19 cellular contexts compared by ENCODE assay signal in the genomic region with DNA sequence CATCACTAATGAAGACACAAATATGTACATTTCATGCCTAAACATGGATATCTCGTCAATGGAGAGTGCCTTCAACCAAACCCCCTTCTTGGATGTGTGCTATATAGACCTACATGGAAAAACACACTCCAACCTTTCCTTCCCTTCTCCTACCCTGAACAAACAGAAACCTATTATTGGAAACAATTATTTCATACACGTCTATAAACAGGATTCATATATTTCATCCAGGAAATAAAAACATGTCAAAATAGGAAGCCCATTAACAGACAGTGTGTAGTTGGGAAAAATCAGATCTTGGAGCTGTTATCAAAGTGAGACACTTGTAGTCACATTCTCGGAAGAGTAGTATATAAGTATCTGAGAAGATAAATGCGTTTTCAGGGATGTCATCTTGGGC.
DNase-seq lines count a peak whose midpoint lies in the region; ATAC-seq and TF ChIP-seq lines count a peak whose summit lies in the region.
"Had no signal": no experiment of that assay in that cellular context is flagged by ENCODE, and none has a peak within 500 bp of the region (broad histone marks: within the 10 kb centered on the region; RNA-seq: fewer than 3 reads in every experiment).

No MANE protein-coding gene starts in this region.

- H3K27ac Mint-ChIP-seq in stimulated activated naive CD8-positive, alpha-beta T cell treated with anti-CD3 and anti-CD28 coated beads, Interleukin-15, Interleukin-2, amounts not matched to agents 100 ng/mL and 50 ng/mL, for 24 hours, result peak overlapping the region; percentile 92
- no peak overlapping the region for H3K27ac Mint-ChIP-seq in natural killer cell

- peaks cover 52% of the 10 kb centered on the region for H3K4me1 Mint-ChIP-seq in stimulated activated naive CD8-positive, alpha-beta T cell treated with anti-CD3 and anti-CD28 coated beads, Interleukin-15, Interleukin-2, amounts not matched to agents 100 ng/mL and 50 ng/mL, for 24 hours (ENCODE audit: low read depth)
- peaks cover 15 to 21% of the 10 kb centered on the region in 2 donors for H3K4me1 Mint-ChIP-seq in natural killer cell

- peaks cover 14% of the 10 kb centered on the region for H3K9me3 Mint-ChIP-seq in stimulated activated naive CD8-positive, alpha-beta T cell treated with anti-CD3 and anti-CD28 coated beads, Interleukin-15, Interleukin-2, amounts not matched to agents 100 ng/mL and 50 ng/mL, for 24 hours
- no peaks in the 10 kb centered on the region for H3K9me3 Mint-ChIP-seq in natural killer cell

- no peak overlapping the region for H3K4me3 ChIP-seq in brain microvascular endothelial cell (ENCODE audit: low read depth, low read length)
- H3K4me3 ChIP-seq: esophagus squamous epithelium, upper lobe of right lung had no signal

- in situ Hi-C loops in brain microvascular endothelial cell (cut with HindIII; ENCODE audit: low pct_ligation_motif_present, low sequenced_read_pairs), result no loop called here

- H3K27me3 Mint-ChIP-seq in stimulated activated naive CD8-positive, alpha-beta T cell treated with anti-CD3 and anti-CD28 coated beads, Interleukin-15, Interleukin-2, amounts not matched to agents 100 ng/mL and 50 ng/mL, for 24 hours, result peaks cover 18% of the 10 kb centered on the region
- peaks cover 2 to 28% of the 10 kb centered on the region in 2 donors for H3K27me3 Mint-ChIP-seq in natural killer cell (ENCODE audit: low read depth in 2 of 2)

- peaks cover 12% of the 10 kb centered on the region for H3K36me3 Mint-ChIP-seq in stimulated activated naive CD8-positive, alpha-beta T cell treated with anti-CD3 and anti-CD28 coated beads, Interleukin-15, Interleukin-2, amounts not matched to agents 100 ng/mL and 50 ng/mL, for 24 hours (ENCODE audit: low read depth)
- H3K36me3 Mint-ChIP-seq in natural killer cell, result no peaks in the 10 kb centered on the region

- peaks cover 71% of the 10 kb centered on the region for H3K36me3 ChIP-seq in brain microvascular endothelial cell (replicated peaks)
- H3K36me3 ChIP-seq: WERI-Rb-1 had no signal

- intact Hi-C loops in natural killer cell (cut with micrococcal nuclease), result no loop called here

- H3K27ac ChIP-seq in brain microvascular endothelial cell, result peak overlapping the region; percentile 95
- H3K27ac ChIP-seq: esophagus squamous epithelium, upper lobe of right lung, WERI-Rb-1 had no signal

- H3K4me3 Mint-ChIP-seq in stimulated activated naive CD8-positive, alpha-beta T cell treated with anti-CD3 and anti-CD28 coated beads, Interleukin-15, Interleukin-2, amounts not matched to agents 100 ng/mL and 50 ng/mL, for 24 hours, result peak overlapping the region; percentile 38
- H3K4me3 Mint-ChIP-seq in natural killer cell, result no peak overlapping the region
- H3K4me3 Mint-ChIP-seq: T-helper 1 cell treated with Interleukin-12 subunit alpha and Interleukin-12 subunit beta and Interleukin-4 antibody, amounts not matched to agents 30 μg/mL and 1 μg/mL, for 36 hours had no signal

- TF ChIP-seq CTCF in brain microvascular endothelial cell (IDR thresholded peaks at IDR 0.05; ENCODE audit: low read depth, low read length, missing control alignments) (no peak), natural killer cell (IDR thresholded peaks at IDR 0.05) (no peak)

- DNase-seq in stimulated activated naive CD8-positive, alpha-beta T cell treated with anti-CD3 and anti-CD28 coated beads, Interleukin-15, Interleukin-2, amounts not matched to agents 100 U/mL and 50 U/mL, for 24 hours, result no peak
- DNase-seq in brain microvascular endothelial cell (no peak), lung microvascular endothelial cell (ENCODE audit: low read depth in 2 of 2) (peak; percentile 68 to 93), NCI-H187 (lab: John Stamatoyannopoulos, UW) (no peak), OCI-M2 (lab: John Stamatoyannopoulos, UW; ENCODE audit: unreplicated experiment) (no peak), natural killer cell (no peak)
- DNase-seq: AML-193, caudate nucleus, COR-L47, esophagus squamous epithelium, head of caudate nucleus, NCI-H1048, NCI-H2081, NCI-H510A treated with DMSO at 0.1 percent for 48 hours, SHP77, upper lobe of right lung, WERI-Rb-1 had no signal

- ATAC-seq in stimulated activated naive CD8-positive, alpha-beta T cell treated with anti-CD3 and anti-CD28 coated beads, Interleukin-15, Interleukin-2, amounts not matched to agents 100 U/mL and 50 U/mL, for 24 hours, result no peak
- ATAC-seq in natural killer cell, result no peak
- ATAC-seq: upper lobe of right lung had no signal

- H3K27me3 ChIP-seq in brain microvascular endothelial cell (replicated peaks), result no peaks in the 10 kb centered on the region
- H3K27me3 ChIP-seq: esophagus squamous epithelium, upper lobe of right lung had no signal

Comparison
In these comparisons a context has a peak if more than half of its experiments do, and no peak if none do; other contexts are left out.
1. DNase-seq: peak in lung microvascular endothelial cell (2 of 2); none in stimulated activated naive CD8-positive, alpha-beta T cell treated with anti-CD3 and anti-CD28 coated beads, Interleukin-15, Interleukin-2, amounts not matched to agents 100 U/mL and 50 U/mL, for 24 hours (single experiment), brain microvascular endothelial cell (single experiment), NCI-H187 (0 of 2), OCI-M2 (single experiment) and natural killer cell (single experiment).